Comparison of ENCODE assay signal across 18 cellular contexts in the genomic region with DNA sequence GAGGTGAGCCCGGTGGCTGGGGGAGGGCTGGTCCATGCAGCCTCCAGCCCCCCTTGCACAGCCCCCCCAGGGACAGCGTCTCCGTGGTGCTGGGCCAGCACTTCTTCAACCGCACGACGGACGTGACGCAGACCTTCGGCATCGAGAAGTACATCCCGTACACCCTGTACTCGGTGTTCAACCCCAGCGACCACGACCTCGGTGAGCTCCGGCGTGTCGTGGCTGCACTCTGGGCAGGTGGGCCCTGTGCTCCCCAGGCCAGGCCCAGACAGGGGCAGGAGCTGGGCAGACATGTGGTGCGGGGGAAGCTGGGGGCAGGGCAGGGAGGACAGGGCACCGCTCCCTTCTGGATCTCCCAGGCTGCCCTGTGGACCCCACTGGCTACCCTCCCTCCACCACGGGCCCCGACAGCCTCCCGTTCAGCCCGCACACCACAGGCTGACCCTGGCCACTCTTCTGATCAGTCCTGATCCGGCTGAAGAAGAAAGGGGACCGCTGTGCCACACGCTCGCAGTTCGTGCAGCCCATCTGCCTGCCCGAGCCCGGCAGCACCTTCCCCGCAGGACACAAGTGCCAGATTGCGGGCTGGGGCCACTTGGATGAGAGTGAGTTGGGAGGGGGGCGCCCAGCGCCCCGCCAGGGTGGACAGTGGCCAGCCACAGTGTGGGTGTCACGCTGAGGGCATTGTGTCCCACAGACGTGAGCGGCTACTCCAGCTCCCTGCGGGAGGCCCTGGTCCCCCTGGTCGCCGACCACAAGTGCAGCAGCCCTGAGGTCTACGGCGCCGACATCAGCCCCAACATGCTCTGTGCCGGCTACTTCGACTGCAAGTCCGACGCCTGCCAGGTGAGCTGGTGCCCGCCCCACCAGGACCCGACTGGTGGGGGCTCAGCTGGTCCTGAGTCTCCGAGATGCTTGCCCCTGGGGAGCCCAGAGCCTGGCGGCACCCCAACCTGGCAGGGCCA. TPM values are rescaled to one million over a fixed set of nuclear protein-coding genes. Genes with fewer than 3 reads are reported as not detected.
A peak's percentile ranks its signal among the peaks of the same experiment; 100 is the strongest.
DNase-seq lines count a peak whose midpoint lies in the region; ATAC-seq and TF ChIP-seq lines count a peak whose summit lies in the region.
"Had no signal": no experiment of that assay in that cellular context is flagged by ENCODE, and none has a peak within 500 bp of the region (broad histone marks: within the 10 kb centered on the region; RNA-seq: fewer than 3 reads in every experiment).

No MANE protein-coding gene starts in this region.

- no peak overlapping the region for H3K4me3 ChIP-seq in BLaER1 treated with 17β-estradiol and CSF1 and Interleukin-3, amounts not matched to agents 10 nM and 100 nM
- no peak overlapping the region for H3K4me3 ChIP-seq in mucosa of descending colon
- no peak overlapping the region for H3K4me3 ChIP-seq in brain microvascular endothelial cell (ENCODE audit: low read depth, low read length)
- H3K4me3 ChIP-seq in testis, result no peak overlapping the region
- H3K4me3 ChIP-seq: A549, GM12878, GM23338, HAP-1 had no signal

- no peaks in the 10 kb centered on the region for H3K9me3 ChIP-seq in BLaER1 treated with 17β-estradiol and CSF1 and Interleukin-3, amounts not matched to agents 10 nM and 100 nM (replicated peaks in 1 of 11)
- no peaks in the 10 kb centered on the region for H3K9me3 ChIP-seq in mucosa of descending colon
- no peaks in the 10 kb centered on the region for H3K9me3 ChIP-seq in testis
- H3K9me3 ChIP-seq: A549, HAP-1 had no signal

- peaks cover 0 to 25% (median 0%) of the 10 kb centered on the region in 11 experiments; a peak in 7 of 22 replicates for H3K27me3 ChIP-seq in BLaER1 treated with 17β-estradiol and CSF1 and Interleukin-3, amounts not matched to agents 10 nM and 100 nM
- H3K27me3 ChIP-seq in brain microvascular endothelial cell (replicated peaks) (no peaks in the 10 kb centered on the region), testis (no peaks in the 10 kb centered on the region)

- H4K20me1 ChIP-seq in BLaER1 treated with 17β-estradiol and CSF1 and Interleukin-3, amounts not matched to agents 10 nM and 100 nM, result peaks cover 0 to 46% (median 0%) of the 10 kb centered on the region in 11 experiments; a peak in 7 of 22 replicates

- TF ChIP-seq POLR2A in testis (IDR thresholded peaks at IDR 0.05), result no peak

- TF ChIP-seq CTCF in mucosa of descending colon (IDR thresholded peaks at IDR 0.05), result no peak
- TF ChIP-seq CTCF in brain microvascular endothelial cell (IDR thresholded peaks at IDR 0.05; ENCODE audit: low read depth, low read length, missing control alignments), result no peak
- no peak for TF ChIP-seq CTCF in testis (IDR thresholded peaks at IDR 0.05)

- DNase-seq in 8988T, result peak; percentile 24
- peak; percentile 12 for DNase-seq in left ventricle myocardium superior
- peak in 2 of 3 donors; percentile 14 to 40 for DNase-seq in mucosa of descending colon
- DNase-seq in brain microvascular endothelial cell, result no peak
- no peak for DNase-seq in DMS153 treated with DMSO at 0.1 percent for 48 hours (lab: John Stamatoyannopoulos, UW; ENCODE audit: unreplicated experiment)
- DNase-seq in testis, result no peak
- no peak for DNase-seq in GM19240 (ENCODE audit: insufficient read length, low spot score)
- DNase-seq: Calu3; CD4-positive, CD25-positive, alpha-beta regulatory T cell; DMS 273 treated with DMSO at 0.1 percent for 48 hours; DMS79 had no signal

- intact Hi-C loops in left ventricle myocardium superior (cut with micrococcal nuclease), result loop anchor here (10.0 kb wide), 1 partner anchor 103 kb away; no protein-coding TSS in a partner anchor
- intact Hi-C loops in mucosa of descending colon (cut with DNase I, micrococcal nuclease), result no loop called here
- intact Hi-C loops in testis (cut with DNase I; ENCODE audit: low total_unique reads), result no loop called here

- no peaks in the 10 kb centered on the region for H3K36me3 ChIP-seq in BLaER1 treated with 17β-estradiol and CSF1 and Interleukin-3, amounts not matched to agents 10 nM and 100 nM
- H3K36me3 ChIP-seq in mucosa of descending colon (ENCODE audit: low read depth) (no peaks in the 10 kb centered on the region), brain microvascular endothelial cell (replicated peaks) (no peaks in the 10 kb centered on the region), testis (ENCODE audit: low read depth, missing control alignments) (no peaks in the 10 kb centered on the region)
- H3K36me3 ChIP-seq: HAP-1 had no signal

- peak overlapping the region in 8 of 11 experiments; percentile 46 to 91 (median 76); a peak in 13 of 22 replicates for H3K4me2 ChIP-seq in BLaER1 treated with 17β-estradiol and CSF1 and Interleukin-3, amounts not matched to agents 10 nM and 100 nM
- H3K4me2 ChIP-seq: A549, GM23338 had no signal

- no peak for ATAC-seq in left ventricle myocardium superior
- no peak for ATAC-seq in mucosa of descending colon
- ATAC-seq: A549, GM12878, GM23338 had no signal

- H3K27ac ChIP-seq in BLaER1 treated with 17β-estradiol and CSF1 and Interleukin-3, amounts not matched to agents 10 nM and 100 nM, result no peak overlapping the region
- no peak overlapping the region for H3K27ac ChIP-seq in brain microvascular endothelial cell
- no peak overlapping the region for H3K27ac ChIP-seq in testis
- H3K27ac ChIP-seq: A549 had no signal

- H3K4me1 ChIP-seq in BLaER1 treated with 17β-estradiol and CSF1 and Interleukin-3, amounts not matched to agents 10 nM and 100 nM, result peaks cover 14 to 65% (median 42%) of the 10 kb centered on the region in 10 experiments
- H3K4me1 ChIP-seq in mucosa of descending colon (ENCODE audit: low read depth) (no peaks in the 10 kb centered on the region), testis (no peaks in the 10 kb centered on the region)
- H3K4me1 ChIP-seq: A549, HAP-1 had no signal

- H3K9ac ChIP-seq in BLaER1 treated with 17β-estradiol and CSF1 and Interleukin-3, amounts not matched to agents 10 nM and 100 nM, result peak overlapping the region in 2 of 11 experiments; percentile 15 to 64; a peak in 1 of 22 replicates

- in situ Hi-C loops in brain microvascular endothelial cell (cut with HindIII; ENCODE audit: low pct_ligation_motif_present, low sequenced_read_pairs), result no loop called here

- WGBS in testis, 2 donors, result 93 to 96% methylated on average over 12 to 53 of the region's 53 CpGs

RNA-seq across cellular contexts. Expression of a gene that starts 5.9 kb away (rescaled TPM):
- total RNA-seq in left ventricle myocardium superior (0.67 TPM), mucosa of descending colon (under 1 TPM in 1 of 3 donors, not detected in 2; 0.95 TPM), testis (10 to 100 TPM; 16.8 to 72.3 TPM)
- polyA plus RNA-seq in testis (ENCODE audit: insufficient read depth, low read depth, low replicate concordance), result 15.5 TPM
- total RNA-seq: Calu3; CD4-positive, CD25-positive, alpha-beta regulatory T cell; G401 had no signal
- polyA plus RNA-seq: BJ, GM12878, GM23338 had no signal

RNA-seq across cellular contexts. Expression of a gene that starts 15.4 kb away (rescaled TPM):
- total RNA-seq in left ventricle myocardium superior (35.5 TPM), mucosa of descending colon (under 1 TPM; 0.28 to 0.61 (median 0.39) TPM), testis (10 to 100 TPM; 22.9 to 29.5 TPM)
- 9.3 TPM for polyA plus RNA-seq in testis (ENCODE audit: insufficient read depth, low read depth, low replicate concordance)
- total RNA-seq: CD4-positive, CD25-positive, alpha-beta regulatory T cell; G401 had no signal
- polyA plus RNA-seq: BJ had no signal

Comparison
In these comparisons a context has a peak if more than half of its experiments do, and no peak if none do; other contexts are left out.
1. DNase-seq: peak in 8988T (single experiment), left ventricle myocardium superior (single experiment) and mucosa of descending colon (2 of 3); none in brain microvascular endothelial cell (single experiment), DMS153 treated with DMSO at 0.1 percent for 48 hours (single experiment), testis (single experiment) and GM19240 (single experiment).
2. RNA of a gene that starts 5.9 kb away (total RNA-seq): 16.8 to 72.3 TPM in testis; 0.67 TPM in left ventricle myocardium superior (single experiment) and 0.95 TPM in mucosa of descending colon; every median in the first group is over 4 times any median in the second.
3. RNA of a gene that starts 15.4 kb away (total RNA-seq): 35.5 TPM in left ventricle myocardium superior (single experiment) and 22.9 to 29.5 TPM in testis; 0.28 to 0.61 TPM in mucosa of descending colon; every median in the first group is over 10 times any median in the second.